ENCODE assay signal across 24 cellular contexts in genomic region chr1:94537254-94537653, GRCh38. TPM values are rescaled to one million over a fixed set of nuclear protein-coding genes. Genes with fewer than 3 reads are reported as not detected.
DNase-seq lines count a peak whose midpoint lies in the region; ATAC-seq and TF ChIP-seq lines count a peak whose summit lies in the region.
"Had no signal": no experiment of that assay in that cellular context is flagged by ENCODE, and none has a peak within 500 bp of the region (broad histone marks: within the 10 kb centered on the region; RNA-seq: fewer than 3 reads in every experiment).

No MANE protein-coding gene starts in this region.

- no peak for TF ChIP-seq CTCF in left ventricle myocardium inferior (IDR thresholded peaks at IDR 0.05; ENCODE audit: borderline replicate concordance)
- no peak for TF ChIP-seq CTCF in coronary artery (IDR thresholded peaks at IDR 0.05)

- H3K36me3 ChIP-seq in left ventricle myocardium inferior = peaks cover 20% of the 10 kb centered on the region
- H3K36me3 ChIP-seq in muscle layer of duodenum (ENCODE audit: control insufficient read depth in 1 of 2, insufficient read depth in 2 of 2, low read length in 2 of 2) = peaks cover 13 to 21% of the 10 kb centered on the region in 2 donors

- ATAC-seq in left cardiac atrium = no peak
- no peak for ATAC-seq in left colon
- ATAC-seq in HG03457 (IDR thresholded peaks at IDR 0.05; ENCODE audit: unreplicated experiment) = no peak
- no peak for ATAC-seq in HG02970 (IDR thresholded peaks at IDR 0.05; ENCODE audit: low FRiP score, unreplicated experiment)
- ATAC-seq: activated CD8-positive, alpha-beta T cell treated with anti-CD3 and anti-CD28 coated beads, Interleukin-2, amount 10 ng/mL, durations not matched to agents 7 days and 5 days; naive thymus-derived CD8-positive, alpha-beta T cell; pancreas; stimulated activated naive B cell treated with anti-CD40 and anti-IgM and Interleukin-4, amounts not matched to agents 10 μg/mL and 1 μg/mL and 100 μg/mL, for 72 hours had no signal

- H3K4me1 ChIP-seq in left ventricle myocardium inferior (peaks cover 65% of the 10 kb centered on the region), muscle layer of duodenum (ENCODE audit: control insufficient read depth in 1 of 2, insufficient read depth in 2 of 2, low read length in 2 of 2) (peaks cover 4 to 13% of the 10 kb centered on the region in 2 donors)

- intact Hi-C loops in left ventricle myocardium inferior (cut with micrococcal nuclease) = no loop called here
- intact Hi-C loops in left cardiac atrium (cut with DNase I) = loop anchor here (5.0 to 10.0 kb wide), 3 partner anchors 60 to 118 kb away; no protein-coding TSS in a partner anchor
- intact Hi-C loops in left colon (cut with DNase I, micrococcal nuclease) = no loop called here

- H3K27ac ChIP-seq in left ventricle myocardium inferior (replicated peaks) (peak overlapping the region; percentile 90), coronary artery (peak overlapping the region in 1 of 2 donors; percentile 38), muscle layer of duodenum (ENCODE audit: low read length) (peak overlapping the region; percentile 7)
- H3K27ac ChIP-seq: BLaER1 treated with 17β-estradiol and CSF1 and Interleukin-3, amounts not matched to agents 10 nM and 100 nM had no signal

- H3K4me3 ChIP-seq in left ventricle myocardium inferior (peak overlapping the region; percentile 79), coronary artery (peak overlapping the region; percentile 92), muscle layer of duodenum (ENCODE audit: low read depth in 1 of 2, low read length in 2 of 2) (peak overlapping the region in 1 of 2 donors; percentile 15)
- H3K4me3 ChIP-seq: BLaER1 treated with 17β-estradiol and CSF1 and Interleukin-3, amounts not matched to agents 10 nM and 100 nM had no signal

- DNase-seq in left ventricle myocardium inferior (no peak), left cardiac atrium (no peak), coronary artery (ENCODE audit: low spot score) (no peak), A172 (ENCODE audit: low spot score) (no peak), left colon (no peak)
- DNase-seq: activated CD4-positive, CD25-positive, alpha-beta regulatory T cell; activated CD8-positive, alpha-beta T cell treated with anti-CD3 and anti-CD28 coated beads, Interleukin-2, amount 10 ng/mL, durations not matched to agents 7 days and 5 days; activated naive CD4-positive, alpha-beta T cell treated with anti-CD3 and anti-CD28 coated beads for 36 hours; activated T-cell treated with anti-CD3 and anti-CD28 coated beads, Interleukin-2, amount 50 U/mL, for 1 hour; aorta; KBM-7; naive thymus-derived CD8-positive, alpha-beta T cell; NCI-H1930; NCI-H446 treated with DMSO at 0.1 percent for 48 hours; pancreas; RPMI8226; stimulated activated CD4-positive, alpha-beta T cell treated with anti-CD3 and anti-CD28 coated beads, Interleukin-1b, Interleukin-23, amount 100 ng/mL, for 48 hours; stimulated activated naive B cell treated with anti-CD40 and anti-IgM and Interleukin-4, amounts not matched to agents 10 μg/mL and 1 μg/mL and 100 μg/mL, for 72 hours; T1000; upper lobe of left lung had no signal

- H3K9me3 ChIP-seq in left ventricle myocardium inferior (replicated peaks) = no peaks in the 10 kb centered on the region
- no peaks in the 10 kb centered on the region for H3K9me3 ChIP-seq in muscle layer of duodenum (ENCODE audit: control insufficient read depth in 1 of 2, low read length in 2 of 2)
- H3K9me3 ChIP-seq: pancreas, upper lobe of left lung had no signal

- H3K27me3 ChIP-seq in left ventricle myocardium inferior (ENCODE audit: low read depth) = peaks cover 15% of the 10 kb centered on the region
- H3K27me3 ChIP-seq in muscle layer of duodenum (ENCODE audit: low read depth, low read length) = no peaks in the 10 kb centered on the region
- H3K27me3 ChIP-seq: pancreas, upper lobe of left lung had no signal

RNA-seq across cellular contexts. Expression of gene F3, which starts 4.3 kb away (rescaled TPM):
- total RNA-seq in left ventricle myocardium inferior = 50.8 TPM
- 10 to 100 TPM; 23.6 to 47.9 TPM for total RNA-seq in left cardiac atrium
- 79.2 and 79.3 TPM in 2 replicates for total RNA-seq in A172 (2014; rRNA removed; shearing (Covaris generic))
- total RNA-seq in left colon = 10 to 100 TPM; 44.4 to 52.4 TPM
- total RNA-seq: activated CD8-positive, alpha-beta T cell treated with anti-CD3 and anti-CD28 coated beads, Interleukin-2, amount 10 ng/mL, durations not matched to agents 7 days and 5 days; naive thymus-derived CD8-positive, alpha-beta T cell had no signal

Comparison
In these comparisons a context has a peak if more than half of its experiments do, and no peak if none do; other contexts are left out.
1. intact Hi-C loops: an anchor here in left cardiac atrium (5.0 to 10.0 kb wide); none called in left ventricle myocardium inferior and left colon.